ENCODE assay signal across 2 cellular contexts in genomic region chr2:85502720-85503119, GRCh38.
TF ChIP-seq lines count a peak whose summit lies in the region.

No MANE protein-coding gene starts in this region.

TF ChIP-seq in K562, 482 proteins besides CTCF, POLR2A, EP300 and RAD21 (continues in another document):
- peak; percentile 26; the same call in 1 of the 2 replicates for TF ChIP-seq BACH1 (tag; IDR thresholded peaks at IDR 0.05)
- TF ChIP-seq, protein P1, sequence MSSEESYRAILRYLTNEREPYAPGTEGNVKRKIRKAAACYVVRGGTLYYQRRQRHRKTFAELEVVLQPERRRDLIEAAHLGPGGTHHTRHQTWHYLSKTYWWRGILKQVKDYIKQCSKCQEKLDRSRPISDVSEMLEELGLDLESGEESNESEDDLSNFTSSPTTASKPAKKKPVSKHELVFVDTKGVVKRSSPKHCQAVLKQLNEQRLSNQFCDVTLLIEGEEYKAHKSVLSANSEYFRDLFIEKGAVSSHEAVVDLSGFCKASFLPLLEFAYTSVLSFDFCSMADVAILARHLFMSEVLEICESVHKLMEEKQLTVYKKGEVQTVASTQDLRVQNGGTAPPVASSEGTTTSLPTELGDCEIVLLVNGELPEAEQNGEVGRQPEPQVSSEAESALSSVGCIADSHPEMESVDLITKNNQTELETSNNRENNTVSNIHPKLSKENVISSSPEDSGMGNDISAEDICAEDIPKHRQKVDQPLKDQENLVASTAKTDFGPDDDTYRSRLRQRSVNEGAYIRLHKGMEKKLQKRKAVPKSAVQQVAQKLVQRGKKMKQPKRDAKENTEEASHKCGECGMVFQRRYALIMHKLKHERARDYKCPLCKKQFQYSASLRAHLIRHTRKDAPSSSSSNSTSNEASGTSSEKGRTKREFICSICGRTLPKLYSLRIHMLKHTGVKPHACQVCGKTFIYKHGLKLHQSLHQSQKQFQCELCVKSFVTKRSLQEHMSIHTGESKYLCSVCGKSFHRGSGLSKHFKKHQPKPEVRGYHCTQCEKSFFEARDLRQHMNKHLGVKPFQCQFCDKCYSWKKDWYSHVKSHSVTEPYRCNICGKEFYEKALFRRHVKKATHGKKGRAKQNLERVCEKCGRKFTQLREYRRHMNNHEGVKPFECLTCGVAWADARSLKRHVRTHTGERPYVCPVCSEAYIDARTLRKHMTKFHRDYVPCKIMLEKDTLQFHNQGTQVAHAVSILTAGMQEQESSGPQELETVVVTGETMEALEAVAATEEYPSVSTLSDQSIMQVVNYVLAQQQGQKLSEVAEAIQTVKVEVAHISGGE (CRISPR knock-in tag; IDR thresholded peaks at IDR 0.05), result 0 out of 6 replicates have a peak, but pooled peaks of 1 of the 3 experiments have one; percentile 30
- 0 out of 2 replicates have a peak, but pooled peaks have one; percentile 4 for TF ChIP-seq ETV1 (tag; conservative IDR thresholded peaks at IDR 0.05; ENCODE audit: low read depth)
- peak in 1 of 2 experiments; percentile 14; a peak in 1 of 4 replicates for TF ChIP-seq HDAC1 (IDR thresholded peaks at IDR 0.05)
- no peak for TF ChIP-seq PTTG1 (tag; IDR thresholded peaks at IDR 0.05; ENCODE audit: low read depth)
- TF ChIP-seq, protein P2, sequence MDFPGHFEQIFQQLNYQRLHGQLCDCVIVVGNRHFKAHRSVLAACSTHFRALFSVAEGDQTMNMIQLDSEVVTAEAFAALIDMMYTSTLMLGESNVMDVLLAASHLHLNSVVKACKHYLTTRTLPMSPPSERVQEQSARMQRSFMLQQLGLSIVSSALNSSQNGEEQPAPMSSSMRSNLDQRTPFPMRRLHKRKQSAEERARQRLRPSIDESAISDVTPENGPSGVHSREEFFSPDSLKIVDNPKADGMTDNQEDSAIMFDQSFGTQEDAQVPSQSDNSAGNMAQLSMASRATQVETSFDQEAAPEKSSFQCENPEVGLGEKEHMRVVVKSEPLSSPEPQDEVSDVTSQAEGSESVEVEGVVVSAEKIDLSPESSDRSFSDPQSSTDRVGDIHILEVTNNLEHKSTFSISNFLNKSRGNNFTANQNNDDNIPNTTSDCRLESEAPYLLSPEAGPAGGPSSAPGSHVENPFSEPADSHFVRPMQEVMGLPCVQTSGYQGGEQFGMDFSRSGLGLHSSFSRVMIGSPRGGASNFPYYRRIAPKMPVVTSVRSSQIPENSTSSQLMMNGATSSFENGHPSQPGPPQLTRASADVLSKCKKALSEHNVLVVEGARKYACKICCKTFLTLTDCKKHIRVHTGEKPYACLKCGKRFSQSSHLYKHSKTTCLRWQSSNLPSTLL (IDR thresholded peaks at IDR 0.05), result no peak

TF ChIP-seq in SK-N-SH treated with all-trans-retinoic acid at 6 μM for 48 hours, 23 proteins besides CTCF, POLR2A, EP300 and RAD21:
- TF ChIP-seq, protein P3, sequence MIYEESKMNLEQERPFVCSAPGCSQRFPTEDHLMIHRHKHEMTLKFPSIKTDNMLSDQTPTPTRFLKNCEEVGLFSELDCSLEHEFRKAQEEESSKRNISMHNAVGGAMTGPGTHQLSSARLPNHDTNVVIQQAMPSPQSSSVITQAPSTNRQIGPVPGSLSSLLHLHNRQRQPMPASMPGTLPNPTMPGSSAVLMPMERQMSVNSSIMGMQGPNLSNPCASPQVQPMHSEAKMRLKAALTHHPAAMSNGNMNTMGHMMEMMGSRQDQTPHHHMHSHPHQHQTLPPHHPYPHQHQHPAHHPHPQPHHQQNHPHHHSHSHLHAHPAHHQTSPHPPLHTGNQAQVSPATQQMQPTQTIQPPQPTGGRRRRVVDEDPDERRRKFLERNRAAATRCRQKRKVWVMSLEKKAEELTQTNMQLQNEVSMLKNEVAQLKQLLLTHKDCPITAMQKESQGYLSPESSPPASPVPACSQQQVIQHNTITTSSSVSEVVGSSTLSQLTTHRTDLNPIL (CRISPR knock-in tag; IDR thresholded peaks at IDR 0.05; ENCODE audit: low read depth), result no peak
- TF ChIP-seq ZFP30 (CRISPR knock-in tag; IDR thresholded peaks at IDR 0.05), result no peak
- TF ChIP-seq ZC3H10 (CRISPR knock-in tag; IDR thresholded peaks at IDR 0.05), result no peak
- TF ChIP-seq SNAI2 (CRISPR knock-in tag; IDR thresholded peaks at IDR 0.05), result no peak
- no peak for TF ChIP-seq PATZ1 (CRISPR knock-in tag; IDR thresholded peaks at IDR 0.05; ENCODE audit: borderline replicate concordance)
- no peak for TF ChIP-seq TCF4 (CRISPR knock-in tag; IDR thresholded peaks at IDR 0.05; ENCODE audit: borderline replicate concordance)
- TF ChIP-seq RARB (CRISPR knock-in tag; IDR thresholded peaks at IDR 0.05), result no peak
- TF ChIP-seq ZNF70 (CRISPR knock-in tag; IDR thresholded peaks at IDR 0.05), result no peak
- TF ChIP-seq CSDC2 (CRISPR knock-in tag; IDR thresholded peaks at IDR 0.05), result no peak
- no peak for TF ChIP-seq ISL1 (CRISPR knock-in tag; IDR thresholded peaks at IDR 0.05)
- TF ChIP-seq PPARA (CRISPR knock-in tag; IDR thresholded peaks at IDR 0.05; ENCODE audit: borderline replicate concordance), result no peak
